In the genomic region with DNA sequence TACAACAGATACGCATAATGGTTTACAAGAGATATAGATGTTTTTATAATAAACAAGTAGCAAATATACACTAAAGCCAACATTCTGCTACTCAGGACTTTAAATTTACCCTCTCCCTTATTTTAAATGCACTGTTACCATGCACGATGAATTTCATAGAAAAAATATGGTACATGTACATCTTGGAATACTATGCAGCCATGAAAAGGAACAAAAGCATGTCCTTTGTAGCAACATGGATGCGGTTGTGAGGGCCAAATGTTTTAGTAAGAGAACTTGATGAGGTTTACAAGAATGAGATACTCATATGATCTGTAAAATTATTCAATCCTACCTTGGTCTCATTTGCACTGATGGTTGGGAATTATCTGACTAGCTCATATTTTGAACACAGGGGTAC, we compare ENCODE assay signal across 7 cellular contexts.
"Had no signal": no experiment of that assay in that cellular context is flagged by ENCODE, and none has a peak within 500 bp of the region (broad histone marks: within the 10 kb centered on the region; RNA-seq: fewer than 3 reads in every experiment).

No MANE protein-coding gene starts in this region.

- ATAC-seq: GM12878 had no signal

- DNase-seq: GDM1, GF-D8 had no signal

- FAIRE-seq: GM12878, GM12891, GM12892, GM18507, GM19239 had no signal

- H3K4me3 ChIP-seq: GM12878 had no signal
